In the genomic region with DNA sequence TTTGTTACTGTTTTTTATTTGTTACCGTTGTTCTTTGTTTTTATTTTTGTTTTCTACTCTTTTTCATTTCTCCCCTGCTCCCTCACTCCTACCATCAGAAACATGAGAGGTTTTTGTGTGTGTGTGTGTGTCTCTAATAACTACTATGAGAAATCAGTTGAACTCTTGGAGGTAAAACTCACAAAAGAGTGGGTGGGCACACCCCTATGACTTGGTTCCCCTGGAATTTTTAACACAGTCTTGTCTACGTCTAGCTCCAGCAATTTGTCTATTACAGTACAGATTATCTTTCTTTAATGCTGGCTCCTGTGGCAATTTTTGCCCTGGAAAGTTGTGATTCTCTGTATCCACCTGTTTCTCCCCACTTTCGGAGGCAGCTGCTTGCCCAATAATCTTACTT, we compare ENCODE assay signal across 15 cellular contexts. TPM values are rescaled to one million over a fixed set of nuclear protein-coding genes. Genes with fewer than 3 reads are reported as not detected.
"Had no signal": no experiment of that assay in that cellular context is flagged by ENCODE, and none has a peak within 500 bp of the region (broad histone marks: within the 10 kb centered on the region; RNA-seq: fewer than 3 reads in every experiment).

No MANE protein-coding gene starts in this region.

- H3K4me3 Mint-ChIP-seq: activated CD4-positive, alpha-beta T cell treated with anti-CD3 and anti-CD28 coated beads, Interleukin-2, amount 10 ng/mL, durations not matched to agents 24 days and 14 days; activated naive CD4-positive, alpha-beta T cell treated with anti-CD3 and anti-CD28 coated beads for 36 hours; stimulated activated naive B cell treated with anti-CD40 and anti-IgM and Interleukin-4, amounts not matched to agents 10 μg/mL and 1 μg/mL and 100 μg/mL, for 72 hours had no signal

- DNase-seq: activated CD4-positive, CD25-positive, alpha-beta regulatory T cell; activated CD8-positive, alpha-beta memory T cell treated with anti-CD3 and anti-CD28 coated beads for 24 hours; activated naive CD4-positive, alpha-beta T cell treated with anti-CD3 and anti-CD28 coated beads for 36 hours; head of caudate nucleus; left cardiac atrium; lower lobe of right lung; naive thymus-derived CD4-positive, alpha-beta T cell; retina; stimulated activated CD4-positive, alpha-beta T cell treated with anti-CD3 and anti-CD28 coated beads, Interleukin-2, amount 100 ng/mL, for 48 hours; stimulated activated naive B cell treated with anti-CD40 and anti-IgM and Interleukin-4, amounts not matched to agents 10 μg/mL and 1 μg/mL and 100 μg/mL, for 72 hours; tibial artery; uterus had no signal

- H3K9me3 ChIP-seq: lower lobe of right lung, tibial artery, uterus had no signal

- H3K27ac ChIP-seq: lower lobe of right lung, tibial artery, uterus had no signal

- H3K4me3 ChIP-seq: lower lobe of right lung, tibial artery, uterus had no signal

- H3K27me3 ChIP-seq: tibial artery, uterus had no signal

- H3K27me3 Mint-ChIP-seq: activated CD4-positive, alpha-beta T cell treated with anti-CD3 and anti-CD28 coated beads, Interleukin-2, amount 10 ng/mL, durations not matched to agents 24 days and 14 days; naive thymus-derived CD4-positive, alpha-beta T cell had no signal

- ATAC-seq: left cardiac atrium; lower lobe of right lung; naive thymus-derived CD4-positive, alpha-beta T cell; stimulated activated naive B cell treated with anti-CD40 and anti-IgM and Interleukin-4, amounts not matched to agents 10 μg/mL and 1 μg/mL and 100 μg/mL, for 72 hours had no signal

- H3K27ac Mint-ChIP-seq: activated CD4-positive, alpha-beta T cell treated with anti-CD3 and anti-CD28 coated beads, Interleukin-2, amount 10 ng/mL, durations not matched to agents 24 days and 14 days; activated naive CD4-positive, alpha-beta T cell treated with anti-CD3 and anti-CD28 coated beads for 36 hours; activated T-helper 2 cell treated with anti-CD3 and anti-CD28 coated beads, Interferon-gamma antibody, Interleukin-2, Interleukin-4, amounts not matched to agents 10 μg/mL and 5 μg/mL and 100 μg/mL, durations not matched to agents 14 hours and 24 hours and 36 hours; stimulated activated naive B cell treated with anti-CD40 and anti-IgM and Interleukin-4, amounts not matched to agents 10 μg/mL and 1 μg/mL and 100 μg/mL, for 72 hours had no signal

- H3K36me3 ChIP-seq: lower lobe of right lung, tibial artery, uterus had no signal

- H3K4me1 ChIP-seq: lower lobe of right lung, tibial artery, uterus had no signal

- H3K9me3 Mint-ChIP-seq: activated naive CD4-positive, alpha-beta T cell treated with anti-CD3 and anti-CD28 coated beads for 36 hours had no signal

RNA-seq across cellular contexts. Expression of gene AOAH, which starts 56.2 kb away (rescaled TPM):
- total RNA-seq: endothelial cell of umbilical vein had no signal
- polyA plus RNA-seq: endothelial cell of umbilical vein had no signal
